In genomic region chr11:70507466-70508230, GRCh38 we compare ENCODE assay signal across 19 cellular contexts.
A peak's percentile ranks its signal among the peaks of the same experiment; 100 is the strongest.
DNase-seq lines count a peak whose midpoint lies in the region; ATAC-seq and TF ChIP-seq lines count a peak whose summit lies in the region.
"Had no signal": no experiment of that assay in that cellular context is flagged by ENCODE, and none has a peak within 500 bp of the region (broad histone marks: within the 10 kb centered on the region; RNA-seq: fewer than 3 reads in every experiment).

No MANE protein-coding gene starts in this region.

- no peak overlapping the region for H3K4ac ChIP-seq in neuronal stem cell (ENCODE audit: low read length)

- H3K27ac Mint-ChIP-seq in endodermal cell: peak overlapping the region; percentile 21
- no peak overlapping the region for H3K27ac Mint-ChIP-seq in activated T-cell treated with anti-CD3 and anti-CD28 coated beads, Interleukin-2, amount 50 U/mL, for 24 hours

- H3K4me1 Mint-ChIP-seq in endodermal cell: peaks cover 8% of the 10 kb centered on the region
- no peaks in the 10 kb centered on the region for H3K4me1 Mint-ChIP-seq in activated T-cell treated with anti-CD3 and anti-CD28 coated beads, Interleukin-2, amount 50 U/mL, for 24 hours (ENCODE audit: low read depth)
- H3K4me1 Mint-ChIP-seq: CD4-positive, alpha-beta memory T cell had no signal

- no peak overlapping the region for H4K8ac ChIP-seq in neuronal stem cell (ENCODE audit: low read depth, low read length)

- H2BK120ac ChIP-seq in neuronal stem cell (ENCODE audit: low read depth, low read length): no peak overlapping the region

- H4K91ac ChIP-seq in neuronal stem cell (ENCODE audit: low read depth, low read length, poor library complexity): no peak overlapping the region

- H2BK5ac ChIP-seq in neuronal stem cell (ENCODE audit: low read length): peak overlapping the region; percentile 45

- H3K4me1 ChIP-seq in right atrium auricular region (no peaks in the 10 kb centered on the region), endodermal cell (ENCODE audit: control insufficient read depth, insufficient read depth, low read length) (no peaks in the 10 kb centered on the region), neuronal stem cell (ENCODE audit: control insufficient read depth in 2 of 2, insufficient read depth in 1 of 2, low read depth in 1 of 2, low read length in 2 of 2) (peaks cover 14 to 27% of the 10 kb centered on the region in 2 donors), aorta (ENCODE audit: control insufficient read depth in 1 of 2, insufficient read depth in 2 of 2, low read length in 2 of 2) (no peaks in the 10 kb centered on the region)
- H3K4me1 ChIP-seq: A549 had no signal

- H3K9me3 ChIP-seq in right atrium auricular region: peaks cover 0 to 14% of the 10 kb centered on the region in 2 donors
- H3K9me3 ChIP-seq in endodermal cell (ENCODE audit: control insufficient read depth, low read length): peaks cover 13% of the 10 kb centered on the region
- peaks cover 0 to 2% of the 10 kb centered on the region in 2 donors for H3K9me3 ChIP-seq in neuronal stem cell (replicated peaks in 1 of 2; ENCODE audit: control insufficient read depth in 2 of 2, insufficient read depth in 1 of 2, low read depth in 1 of 2, low read length in 2 of 2)
- peaks cover 6% of the 10 kb centered on the region for H3K9me3 ChIP-seq in aorta (ENCODE audit: control insufficient read depth, low read length)

- DNase-seq in left ventricle myocardium superior: peak; percentile 14
- DNase-seq in right atrium auricular region (ENCODE audit: low spot score): no peak
- DNase-seq in endodermal cell: no peak
- DNase-seq in neuronal stem cell (ENCODE audit: low spot score): no peak
- DNase-seq in aorta: peak; percentile 14 to 26
- no peak for DNase-seq in NCI-H2081 treated with DMSO at 0.1 percent for 48 hours (lab: John Stamatoyannopoulos, UW)
- no peak for DNase-seq in activated T-cell treated with anti-CD3 and anti-CD28 coated beads, Interleukin-2, amount 50 U/mL, for 24 hours
- DNase-seq: CD4-positive, alpha-beta memory T cell; DMS153; GDM1; GM23248; NCI-H1105 treated with DMSO at 0.1 percent for 48 hours; NCI-H1694 treated with DMSO at 0.1 percent for 48 hours; NCI-H226; NCI-H82 had no signal

- H3K27me3 ChIP-seq in right atrium auricular region (no peaks in the 10 kb centered on the region), endodermal cell (ENCODE audit: control insufficient read depth, insufficient read depth, low read length, poor library complexity, severe bottlenecking) (no peaks in the 10 kb centered on the region), neuronal stem cell (ENCODE audit: control insufficient read depth in 3 of 3, insufficient read depth in 3 of 3, low read depth in 1 of 3, low read length in 3 of 3) (no peaks in the 10 kb centered on the region), aorta (ENCODE audit: control insufficient read depth in 1 of 2, insufficient read depth in 2 of 2, low read length in 1 of 2) (no peaks in the 10 kb centered on the region)
- H3K27me3 ChIP-seq: BLaER1 had no signal

- no peak for ATAC-seq in left ventricle myocardium superior
- ATAC-seq in aorta (ENCODE audit: low FRiP score): no peak
- ATAC-seq in GM19455 (IDR thresholded peaks at IDR 0.05; ENCODE audit: unreplicated experiment): no peak
- ATAC-seq: A549, K562 had no signal

- WGBS in endodermal cell (ENCODE audit: insufficient coverage in 1 of 2, insufficient read length in 1 of 2), 2 experiments: 82 to 89% methylated on average over 18 to 20 of the region's 20 CpGs
- WGBS in neuronal stem cell (ENCODE audit: extremely low coverage in 2 of 2, insufficient read length in 2 of 2, insufficient replicate concordance in 1 of 2), 2 donors: no CpG with 5 or more reads among the region's 20 CpGs
- 88 to 89% methylated on average over 20 of the region's 20 CpGs for WGBS in aorta, 2 donors

- no peak overlapping the region for H3K4me2 ChIP-seq in neuronal stem cell (ENCODE audit: insufficient read depth, low read length, poor library complexity, severe bottlenecking)
- H3K4me2 ChIP-seq: A549, BLaER1 had no signal

- H3K27ac ChIP-seq in right atrium auricular region (no peak overlapping the region), endodermal cell (ENCODE audit: low read depth, low read length) (no peak overlapping the region), neuronal stem cell (replicated peaks; ENCODE audit: low read length) (no peak overlapping the region), aorta (ENCODE audit: low read depth in 1 of 2, low read length in 2 of 2) (no peak overlapping the region)
- H3K27ac ChIP-seq: A549, BLaER1, GM23248 had no signal

- no peaks in the 10 kb centered on the region for H3K27me3 Mint-ChIP-seq in endodermal cell (ENCODE audit: insufficient read depth)
- H3K27me3 Mint-ChIP-seq in activated T-cell treated with anti-CD3 and anti-CD28 coated beads, Interleukin-2, amount 50 U/mL, for 24 hours: peaks cover 8% of the 10 kb centered on the region

- H3K18ac ChIP-seq in neuronal stem cell (ENCODE audit: low read length): no peak overlapping the region

- H3K23ac ChIP-seq in neuronal stem cell (ENCODE audit: low read depth, low read length, poor library complexity): peak overlapping the region; percentile 27

- H3K9me3 Mint-ChIP-seq in endodermal cell: peaks cover 12% of the 10 kb centered on the region
- peaks cover 15% of the 10 kb centered on the region for H3K9me3 Mint-ChIP-seq in activated T-cell treated with anti-CD3 and anti-CD28 coated beads, Interleukin-2, amount 50 U/mL, for 24 hours

- peak overlapping the region; percentile 27 for H3K14ac ChIP-seq in neuronal stem cell (ENCODE audit: low read length)

- no peak overlapping the region for H3K9ac ChIP-seq in endodermal cell (ENCODE audit: extremely low read depth, low read length, poor library complexity, severe bottlenecking)
- no peak overlapping the region for H3K9ac ChIP-seq in neuronal stem cell (ENCODE audit: low read depth, low read length, poor library complexity)
- H3K9ac ChIP-seq: BLaER1, GM23248 had no signal

- H2AK5ac ChIP-seq in neuronal stem cell (ENCODE audit: low read depth, low read length): peak overlapping the region; percentile 86

- H3K4me3 ChIP-seq in right atrium auricular region (no peak overlapping the region), endodermal cell (ENCODE audit: low read length) (no peak overlapping the region), neuronal stem cell (ENCODE audit: low read length in 2 of 2) (no peak overlapping the region), aorta (ENCODE audit: low read length in 2 of 2) (no peak overlapping the region)
- H3K4me3 ChIP-seq: A549, BLaER1, GM23248, K562 had no signal

- H3K36me3 ChIP-seq in right atrium auricular region (no peaks in the 10 kb centered on the region), endodermal cell (ENCODE audit: control insufficient read depth, insufficient read depth, low read length) (no peaks in the 10 kb centered on the region), neuronal stem cell (replicated peaks in 1 of 2; ENCODE audit: control insufficient read depth in 2 of 2, insufficient read depth in 2 of 2, low read length in 2 of 2) (no peaks in the 10 kb centered on the region), aorta (ENCODE audit: control insufficient read depth in 1 of 2, insufficient read depth in 2 of 2, low read length in 1 of 2) (no peaks in the 10 kb centered on the region)
- H3K36me3 ChIP-seq: BLaER1 had no signal

- H2BK15ac ChIP-seq in neuronal stem cell (ENCODE audit: low read length): peak overlapping the region; percentile 24

- H2BK12ac ChIP-seq in neuronal stem cell (ENCODE audit: low read length): no peak overlapping the region

- intact Hi-C loops in left ventricle myocardium superior (cut with micrococcal nuclease) (no loop called here), aorta (cut with DNase I) (no loop called here)

- no peak for TF ChIP-seq CTCF in right atrium auricular region (IDR thresholded peaks at IDR 0.05)
- TF ChIP-seq CTCF in endodermal cell (conservative IDR thresholded peaks at IDR 0.05): no peak

- H2AFZ ChIP-seq in neuronal stem cell (ENCODE audit: low read length): no peak overlapping the region
- H2AFZ ChIP-seq: GM23248 had no signal

- H3K4me3 Mint-ChIP-seq in endodermal cell: no peak overlapping the region
- H3K4me3 Mint-ChIP-seq in activated T-cell treated with anti-CD3 and anti-CD28 coated beads, Interleukin-2, amount 50 U/mL, for 24 hours: no peak overlapping the region
- H3K4me3 Mint-ChIP-seq: CD4-positive, alpha-beta memory T cell had no signal

- no peaks in the 10 kb centered on the region for H3K36me3 Mint-ChIP-seq in endodermal cell (ENCODE audit: low read depth)
- no peaks in the 10 kb centered on the region for H3K36me3 Mint-ChIP-seq in activated T-cell treated with anti-CD3 and anti-CD28 coated beads, Interleukin-2, amount 50 U/mL, for 24 hours (ENCODE audit: low read depth)
- H3K36me3 Mint-ChIP-seq: CD4-positive, alpha-beta memory T cell had no signal

- no peaks in the 10 kb centered on the region for H3K79me1 ChIP-seq in neuronal stem cell (ENCODE audit: low read depth, low read length)

Comparison
In these comparisons a context has a peak if more than half of its experiments do, and no peak if none do; other contexts are left out.
1. DNase-seq: peak in left ventricle myocardium superior (single experiment) and aorta (2 of 2); none in right atrium auricular region (single experiment), endodermal cell (single experiment), neuronal stem cell (single experiment), NCI-H2081 treated with DMSO at 0.1 percent for 48 hours (single experiment) and activated T-cell treated with anti-CD3 and anti-CD28 coated beads, Interleukin-2, amount 50 U/mL, for 24 hours (single experiment).